Comparison of ENCODE assay signal across 7 cellular contexts in genomic region chr2:232378735-232379151, GRCh38. TPM values are rescaled to one million over a fixed set of nuclear protein-coding genes. Genes with fewer than 3 reads are reported as not detected.
"Had no signal": no experiment of that assay in that cellular context is flagged by ENCODE, and none has a peak within 500 bp of the region (broad histone marks: within the 10 kb centered on the region; RNA-seq: fewer than 3 reads in every experiment).

TSS of gene ALPP (plus strand) at chr2:232378751. CDS start at chr2:232378803, 52 bp downstream.

RNA-seq across cellular contexts. Expression of gene ALPP, which starts in this region (rescaled TPM):
- total RNA-seq: activated CD4-positive, alpha-beta memory T cell treated with anti-CD3 and anti-CD28 coated beads, Interleukin-2, amount 10 ng/mL, durations not matched to agents 7 days and 5 days; activated CD4-positive, alpha-beta T cell treated with anti-CD3 and anti-CD28 coated beads for 36 hours; activated CD8-positive, alpha-beta memory T cell treated with anti-CD3 and anti-CD28 coated beads for 36 hours; activated naive CD4-positive, alpha-beta T cell treated with anti-CD3 and anti-CD28 coated beads for 36 hours; Right ventricle myocardium inferior; RPMI7951; T-helper 1 cell treated with Interleukin-12 subunit alpha and Interleukin-12 subunit beta and Interleukin-4 antibody, amounts not matched to agents 30 ng/mL and 1 ng/mL, for 36 hours had no signal
